Comparison of ENCODE assay signal across 8 cellular contexts in the genomic region with DNA sequence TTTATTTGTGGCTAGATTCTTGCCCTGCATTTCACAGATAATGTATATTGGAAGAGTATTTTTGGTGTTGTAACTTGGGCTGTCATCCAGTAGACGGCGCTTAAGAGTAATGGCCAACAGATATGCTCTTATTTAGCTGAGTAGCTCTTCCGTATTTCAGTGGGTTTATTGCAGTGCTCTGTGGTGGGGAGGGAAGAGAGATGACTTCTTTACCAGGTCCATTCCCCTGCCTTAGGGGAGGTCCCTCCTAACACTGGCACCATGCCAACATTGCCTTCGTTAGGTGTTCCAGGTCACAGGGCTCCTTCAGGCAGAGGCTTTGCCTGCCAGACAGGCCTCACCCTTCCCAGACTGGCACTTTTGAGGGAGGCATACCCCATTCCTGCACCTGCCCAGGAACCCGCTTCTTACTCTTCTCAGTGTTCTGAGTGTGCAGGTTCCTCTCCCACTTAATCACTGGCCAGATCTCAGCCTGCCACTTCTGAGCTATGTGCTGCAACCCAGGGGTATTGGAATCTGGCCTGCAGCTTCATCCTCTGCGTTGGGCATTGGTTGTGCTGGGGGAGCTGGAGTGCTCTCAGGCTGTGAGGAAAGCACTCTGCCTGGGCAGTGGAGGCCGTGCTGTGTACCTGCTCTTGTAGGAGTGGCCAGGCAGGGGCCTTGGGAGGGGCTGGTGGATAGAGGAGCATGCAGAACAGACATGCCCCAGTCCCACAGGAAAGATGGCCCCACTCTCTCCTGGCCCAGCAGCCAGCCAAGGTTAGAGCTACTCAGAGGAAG. TPM values are rescaled to one million over a fixed set of nuclear protein-coding genes. Genes with fewer than 3 reads are reported as not detected.
DNase-seq lines count a peak whose midpoint lies in the region; ATAC-seq, FAIRE-seq and TF ChIP-seq lines count a peak whose summit lies in the region.

No MANE protein-coding gene starts in this region.

- no peak overlapping the region for H3T11ph ChIP-seq in H9 (ENCODE audit: low read length)

- CTCF ChIA-PET in GM10248 (lab: Yijun Ruan, JAX), result interaction anchor here (0.7 to 6.3 kb wide), 30 partner anchors 9 to 191 kb away, joined by 3 to 46 read pairs (median 4); a partner anchor contains a TSS
- CTCF ChIA-PET in K562 (lab: Yijun Ruan, JAX; ENCODE audit: low intra/inter-chr PET ratio), result interaction anchor here (1.0 to 2.1 kb wide), 3 partner anchors 58 to 192 kb away, joined by 3 to 11 read pairs (median 3); no protein-coding TSS in a partner anchor

- H3K27me3 ChIP-seq in H9 (ENCODE audit: insufficient read depth, low read length) (no peaks in the 10 kb centered on the region), Loucy (ENCODE audit: insufficient read depth, low read length, poor library complexity, severe bottlenecking) (no peaks in the 10 kb centered on the region), K562 (ENCODE audit: control insufficient read depth in 2 of 2, insufficient read depth in 2 of 2, low read length in 2 of 2) (no peaks in the 10 kb centered on the region; a peak in 1 of 5 replicates)

- FAIRE-seq in K562 (lab: Jason Lieb, UNC), result peak; percentile 77
- FAIRE-seq in frontal cortex (lab: Jason Lieb, UNC), result no peak

- no peak overlapping the region for H3K14ac ChIP-seq in H9 (ENCODE audit: insufficient read depth, low read length)

- no peak overlapping the region for H2BK5ac ChIP-seq in H9 (ENCODE audit: insufficient read length, low read length)

- H3K4me2 ChIP-seq in H9 (ENCODE audit: insufficient read depth, insufficient read length, low read length) (no peak overlapping the region), Loucy (ENCODE audit: low read depth, low read length, poor library complexity, severe bottlenecking) (no peak overlapping the region), K562 (ENCODE audit: insufficient read depth, low read length) (no peak overlapping the region)

- H3K4me3 ChIP-seq in Loucy (ENCODE audit: low read length, poor library complexity, severe bottlenecking), result no peak overlapping the region
- H3K4me3 ChIP-seq in K562, result no peak overlapping the region

- H3K23ac ChIP-seq in H9 (ENCODE audit: insufficient read length, low read depth, low read length), result no peak overlapping the region

- BruUV-seq in K562 (replicated peaks; lab: Mats Ljungman, UMichigan), result no TSS peak

- no peak overlapping the region for H3K4ac ChIP-seq in H9 (ENCODE audit: low read depth, low read length)

- H3K36me3 ChIP-seq in Loucy (ENCODE audit: insufficient read depth, low read length), result no peaks in the 10 kb centered on the region
- no peaks in the 10 kb centered on the region for H3K36me3 ChIP-seq in K562 (ENCODE audit: control insufficient read depth, insufficient read depth, low read length)

- H3K79me1 ChIP-seq in H9 (ENCODE audit: insufficient read depth, low read depth, low read length, poor library complexity, severe bottlenecking), result no peaks in the 10 kb centered on the region

- H3K9me2 ChIP-seq in Loucy (replicated peaks; ENCODE audit: low read depth, low read length), result no peaks in the 10 kb centered on the region

- TF ChIP-seq RAD21 in K562 (CRISPR knock-in tag; conservative IDR thresholded peaks at IDR 0.05 in 1 of 2, IDR thresholded peaks at IDR 0.05 in 1 of 2), result peak; percentile 59 to 90

- H3K36me3 Mint-ChIP-seq in H9 (ENCODE audit: insufficient read depth in 1 of 3, low read depth in 3 of 3) (peaks cover 0 to 11% (median 0%) of the 10 kb centered on the region in 3 experiments; a peak in 2 of 7 replicates), mesothelial cell of epicardium (peaks cover 3% of the 10 kb centered on the region)
- H3K36me3 Mint-ChIP-seq in effector memory CD8-positive, alpha-beta T cell (ENCODE audit: insufficient read depth), result no peaks in the 10 kb centered on the region

- no peaks in the 10 kb centered on the region for H3K79me2 ChIP-seq in H9 (ENCODE audit: insufficient read depth, low read length)
- no peaks in the 10 kb centered on the region for H3K79me2 ChIP-seq in Loucy (ENCODE audit: insufficient read depth, low read length)
- no peaks in the 10 kb centered on the region for H3K79me2 ChIP-seq in K562 (ENCODE audit: control insufficient read depth, insufficient read depth, low read length)

- H3K4me1 ChIP-seq in H9 (ENCODE audit: insufficient read depth, low read length) (no peaks in the 10 kb centered on the region), Loucy (ENCODE audit: insufficient read depth, low read length, poor library complexity, severe bottlenecking) (no peaks in the 10 kb centered on the region), K562 (replicated peaks in 1 of 2; ENCODE audit: control insufficient read depth in 2 of 2, insufficient read depth in 2 of 2, low read length in 2 of 2) (no peaks in the 10 kb centered on the region)

- H2BK12ac ChIP-seq in H9 (ENCODE audit: insufficient read length, low read depth, low read length), result no peak overlapping the region

- intact Hi-C loops in K562 (cut with micrococcal nuclease), result loop anchor here (1.0 to 2.0 kb wide), 3 partner anchors 30 to 158 kb away; no protein-coding TSS in a partner anchor

- no peak overlapping the region for H2BK120ac ChIP-seq in H9 (ENCODE audit: low read depth, low read length, poor library complexity, severe bottlenecking)

- H3K4me1 Mint-ChIP-seq in H9 (peaks cover 12 to 20% of the 10 kb centered on the region in 2 experiments), mesothelial cell of epicardium (peaks cover 7% of the 10 kb centered on the region)
- no peaks in the 10 kb centered on the region for H3K4me1 Mint-ChIP-seq in effector memory CD8-positive, alpha-beta T cell (ENCODE audit: low read depth in 2 of 2)

- DNase-seq in GM10248 (ENCODE audit: extremely low spot score) (peak; percentile 61), H9 (no peak), K562 (ENCODE audit: extremely low read depth in 1 of 4, low spot score in 3 of 4) (peak; percentile 19 to 68 (median 35)), mesothelial cell of epicardium (ENCODE audit: low spot score in 2 of 2, unreplicated experiment in 2 of 2) (no peak), frontal cortex (ENCODE audit: low spot score in 2 of 2) (no peak)
- DNase-seq in effector memory CD8-positive, alpha-beta T cell, result no peak

- in situ Hi-C loops in K562 (cut with MboI), result no loop called here

- no peak for TF ChIP-seq POLR2A in K562 (conservative IDR thresholded peaks at IDR 0.05)

- WGBS in H9 (ENCODE audit: extremely low coverage, insufficient read length, low lambda C conversion rate), result no CpG with 5 or more reads among the region's 7 CpGs
- 1% methylated on average over 7 of the region's 7 CpGs for WGBS in K562 (ENCODE audit: insufficient coverage, low coverage, missing lambda C conversion rate)

- ATAC-seq in K562, result peak; percentile 96
- no peak for ATAC-seq in effector memory CD8-positive, alpha-beta T cell (replicated peaks)

- no peaks in the 10 kb centered on the region for H4K20me1 ChIP-seq in H9 (ENCODE audit: control insufficient read depth, insufficient read depth, insufficient read length)
- H4K20me1 ChIP-seq in Loucy (ENCODE audit: insufficient read depth, low read length, poor library complexity, severe bottlenecking), result no peaks in the 10 kb centered on the region
- H4K20me1 ChIP-seq in K562 (replicated peaks; ENCODE audit: control insufficient read depth, insufficient read depth, low read length), result no peaks in the 10 kb centered on the region

- no peak overlapping the region for H3K27ac Mint-ChIP-seq in H9
- H3K27ac Mint-ChIP-seq in mesothelial cell of epicardium, result no peak overlapping the region
- H3K27ac Mint-ChIP-seq in effector memory CD8-positive, alpha-beta T cell, result no peak overlapping the region

- POLR2A ChIA-PET in GM10248 (lab: Yijun Ruan, JAX) (no interaction called here), K562 (lab: Yijun Ruan, JAX) (no interaction called here)

- no peaks in the 10 kb centered on the region for H3F3A ChIP-seq in Loucy (ENCODE audit: low read depth)

- no peaks in the 10 kb centered on the region for H3K23me2 ChIP-seq in H9 (ENCODE audit: insufficient read length, low read depth, low read length, poor library complexity, severe bottlenecking)

- H3K27ac ChIP-seq in 22Rv1 (no peak overlapping the region), H9 (ENCODE audit: insufficient read length, low read depth, low read length) (no peak overlapping the region), K562 (ENCODE audit: extremely low read depth, low read depth, low read length) (no peak overlapping the region)

- no peak overlapping the region for H3K9ac ChIP-seq in H9 (ENCODE audit: extremely low read depth, insufficient read length, low read length)
- no peak overlapping the region for H3K9ac ChIP-seq in Loucy (ENCODE audit: low read depth, low read length, poor library complexity, severe bottlenecking)
- H3K9ac ChIP-seq in K562 (ENCODE audit: insufficient read depth in 1 of 2, low read depth in 2 of 2, low read length in 2 of 2), result 0 out of 4 replicates have a peak overlapping the region, but pooled peaks of 1 of the 2 experiments have one; percentile 32

- no peak for TF ChIP-seq EP300 in K562 (IDR thresholded peaks at IDR 0.05; ENCODE audit: low read length)

- H3K27me3 Mint-ChIP-seq in H9 (ENCODE audit: low read depth) (peaks cover 19% of the 10 kb centered on the region), mesothelial cell of epicardium (ENCODE audit: low read depth) (no peaks in the 10 kb centered on the region)
- H3K27me3 Mint-ChIP-seq in effector memory CD8-positive, alpha-beta T cell, result peaks cover 51 to 73% of the 10 kb centered on the region in 2 donors

- no peak overlapping the region for H2BK20ac ChIP-seq in H9 (ENCODE audit: low read depth, low read length, poor library complexity, severe bottlenecking)

- H2AFZ ChIP-seq in H9 (ENCODE audit: low read length) (no peak overlapping the region), Loucy (ENCODE audit: low read length) (no peak overlapping the region), K562 (ENCODE audit: low read depth, low read length) (peak overlapping the region; percentile 74)

- no peak overlapping the region for H4K8ac ChIP-seq in H9 (replicated peaks; ENCODE audit: insufficient read length, low read depth, low read length)

- no peak overlapping the region for H2BK15ac ChIP-seq in H9 (ENCODE audit: low read depth, low read length)

- peaks cover 2 to 11% of the 10 kb centered on the region in 2 experiments; a peak in 4 of 5 replicates for H3K9me3 Mint-ChIP-seq in H9
- peaks cover 22% of the 10 kb centered on the region for H3K9me3 Mint-ChIP-seq in mesothelial cell of epicardium
- peaks cover 0 to 1% of the 10 kb centered on the region in 2 donors for H3K9me3 Mint-ChIP-seq in effector memory CD8-positive, alpha-beta T cell

- H4K91ac ChIP-seq in H9 (ENCODE audit: insufficient read length, low read depth, low read length), result no peak overlapping the region

- peak; percentile 92 for TF ChIP-seq CTCF in 22Rv1 (IDR thresholded peaks at IDR 0.05)
- peak; percentile 74 for TF ChIP-seq CTCF in GM10248 (IDR thresholded peaks at IDR 0.05; ENCODE audit: control extremely low read depth, extremely low read depth, low read depth, missing control alignments)
- TF ChIP-seq CTCF in H9 (conservative IDR thresholded peaks at IDR 0.05), result peak; percentile 79
- TF ChIP-seq CTCF in Loucy (conservative IDR thresholded peaks at IDR 0.05; ENCODE audit: low read length), result peak; percentile 39
- TF ChIP-seq CTCF in K562 (IDR thresholded peaks at IDR 0.05 in 2 of 3, conservative IDR thresholded peaks at IDR 0.05 in 1 of 3; ENCODE audit: insufficient read depth in 2 of 3, low read depth in 1 of 3, low read length in 3 of 3), result peak; percentile 79 to 87 (median 85)
- peak; percentile 29 for TF ChIP-seq CTCF in mesothelial cell of epicardium (IDR thresholded peaks at IDR 0.05; ENCODE audit: unreplicated experiment)

- H2AK5ac ChIP-seq in H9 (ENCODE audit: insufficient read length, low read length), result no peak overlapping the region

- no peak overlapping the region for H4K5ac ChIP-seq in H9 (ENCODE audit: insufficient read length, low read depth, low read length)

- no peak overlapping the region for H3K4me3 Mint-ChIP-seq in H9
- H3K4me3 Mint-ChIP-seq in mesothelial cell of epicardium, result no peak overlapping the region
- no peak overlapping the region for H3K4me3 Mint-ChIP-seq in effector memory CD8-positive, alpha-beta T cell

- no peak overlapping the region for H3K56ac ChIP-seq in H9 (ENCODE audit: insufficient read length, low read depth, low read length)

- no peaks in the 10 kb centered on the region for H3K9me1 ChIP-seq in K562 (ENCODE audit: control insufficient read depth, insufficient read depth, low read length)

- H3K9me3 ChIP-seq in H9 (ENCODE audit: control insufficient read depth, low read depth, low read length), result no peaks in the 10 kb centered on the region
- H3K9me3 ChIP-seq in Loucy (ENCODE audit: insufficient read depth, low read depth, low read length), result no peaks in the 10 kb centered on the region; the same call in 1 of the 2 replicates
- no peaks in the 10 kb centered on the region for H3K9me3 ChIP-seq in K562 (replicated peaks; ENCODE audit: control insufficient read depth, insufficient read depth, low read depth, low read length)

- no peak overlapping the region for H3K18ac ChIP-seq in H9 (ENCODE audit: insufficient read length, low read depth, low read length)

RNA-seq across cellular contexts. Expression of a gene that starts 29.4 kb away (rescaled TPM):
- total RNA-seq in H9 (2021) (not detected in 2 replicates), K562 (2014; rRNA removed) (not detected in 2 replicates), K562 (2014; rRNA removed; fragmentation: Illumina TruSeq; extraction: Trizol) (not detected in 2 replicates), K562 (2015; rRNA removed; fragmentation: Illumina TruSeq; extraction: Trizol) (not detected in 2 replicates), K562 (2021) (not detected in 2 replicates), mesothelial cell of epicardium (not detected in 3 replicates), frontal cortex (35.5 TPM)
- total RNA-seq in K562 (2011; cell fraction: chromatin; rRNA removed; ENCODE audit: low replicate concordance), result not detected in 2 replicates
- total RNA-seq in K562 (2011; cell fraction: nucleolus; rRNA removed), result not detected in 2 replicates
- not detected in 2 replicates for total RNA-seq in K562 (2011; cell fraction: nucleoplasm; rRNA removed)
- polyA plus RNA-seq in K562 (2011; rRNA removed) (not detected in 2 replicates), K562 (2014; fragmentation: Illumina TruSeq; extraction: Trizol) (not detected in 2 replicates), K562 (2014; fragmentation: Nextera tagmentation; extraction: Ambion mirVana) (not detected), K562 (2014; rRNA removed) (not detected in 2 replicates)
- polyA plus RNA-seq in K562 (2011; cell fraction: cytosol; rRNA removed), result not detected in 2 replicates
- polyA plus RNA-seq in K562 (2011; cell fraction: nucleus; rRNA removed), result not detected in 2 replicates
- not detected in 2 replicates for polyA plus RNA-seq in K562 (2012)
- not detected in 2 replicates for polyA minus RNA-seq in K562 (2011; rRNA and poly(A)+ RNA removed)
- not detected in 2 replicates for polyA minus RNA-seq in K562 (2011; cell fraction: cytosol; rRNA and poly(A)+ RNA removed)
- polyA minus RNA-seq in K562 (2011; cell fraction: nucleus; rRNA and poly(A)+ RNA removed), result not detected in 2 replicates

Comparison
In these comparisons a context has a peak if more than half of its experiments do, and no peak if none do; other contexts are left out.
1. CTCF ChIP-seq: peak in every context shown above with its lines; median percentile 92 in 22Rv1; 85 in K562; 79 in H9; 74 in GM10248; 39 in Loucy; 29 in mesothelial cell of epicardium.
2. DNase-seq: peak in GM10248 (single experiment) and K562 (4 of 4); none in H9 (single experiment), mesothelial cell of epicardium (0 of 2), effector memory CD8-positive, alpha-beta T cell (0 of 3) and frontal cortex (0 of 2).
3. RNA of a gene that starts 29.4 kb away (total RNA-seq): 35.5 TPM in frontal cortex (single experiment); not detected in H9, not detected in K562 and not detected in mesothelial cell of epicardium; every median in the first group is over 10 times any median in the second.